11 cellular contexts compared by ENCODE assay signal in genomic region chr11:46710821-46711269, GRCh38. TPM values are rescaled to one million over a fixed set of nuclear protein-coding genes. Genes with fewer than 3 reads are reported as not detected.
A peak's percentile ranks its signal among the peaks of the same experiment; 100 is the strongest.
DNase-seq lines count a peak whose midpoint lies in the region; ATAC-seq, FAIRE-seq and TF ChIP-seq lines count a peak whose summit lies in the region.
"Had no signal": no experiment of that assay in that cellular context is flagged by ENCODE, and none has a peak within 500 bp of the region (broad histone marks: within the 10 kb centered on the region; RNA-seq: fewer than 3 reads in every experiment).

No MANE protein-coding gene starts in this region.

- H3K27me3 Mint-ChIP-seq in CD8-positive, alpha-beta T cell (ENCODE audit: low read depth) = no peaks in the 10 kb centered on the region

- H3K4me1 ChIP-seq in K562 (replicated peaks in 1 of 2; ENCODE audit: control insufficient read depth in 2 of 2, insufficient read depth in 2 of 2, low read length in 2 of 2) = no peaks in the 10 kb centered on the region
- H3K4me1 ChIP-seq in skeletal muscle satellite cell (ENCODE audit: control insufficient read depth, insufficient read depth, low read length) = peaks cover 27% of the 10 kb centered on the region
- H3K4me1 ChIP-seq in CD8-positive, alpha-beta T cell (ENCODE audit: insufficient read depth, low read length) = no peaks in the 10 kb centered on the region

- ATAC-seq in K562 (peak; percentile 24), HG03135 (IDR thresholded peaks at IDR 0.05; ENCODE audit: unreplicated experiment) (no peak), GM21447 (IDR thresholded peaks at IDR 0.05; ENCODE audit: unreplicated experiment) (no peak)
- ATAC-seq in CD8-positive, alpha-beta T cell = no peak

- no peak for TF ChIP-seq POLR2A in K562 (conservative IDR thresholded peaks at IDR 0.05)

- FAIRE-seq in K562 (lab: Jason Lieb, UNC) = no peak
- FAIRE-seq: endometrium had no signal

- H3K79me2 ChIP-seq in K562 (ENCODE audit: control insufficient read depth, insufficient read depth, low read length) = no peaks in the 10 kb centered on the region

- intact Hi-C loops in K562 (cut with micrococcal nuclease) = no loop called here
- intact Hi-C loops in CD8-positive, alpha-beta T cell (cut with DNase I, micrococcal nuclease) = no loop called here

- H3K27ac ChIP-seq in K562 (ENCODE audit: extremely low read depth, low read depth, low read length) = no peak overlapping the region
- H3K27ac ChIP-seq in CD8-positive, alpha-beta T cell (ENCODE audit: low read depth, low read length) = no peak overlapping the region

- H3K36me3 ChIP-seq in K562 (ENCODE audit: control insufficient read depth, insufficient read depth, low read length) (peaks cover 15% of the 10 kb centered on the region; the same call in 1 of the 3 replicates), skeletal muscle satellite cell (ENCODE audit: insufficient read depth, low read length) (peaks cover 16% of the 10 kb centered on the region)
- H3K36me3 ChIP-seq in CD8-positive, alpha-beta T cell (ENCODE audit: insufficient read depth, low read length) = peaks cover 6% of the 10 kb centered on the region

- H3K9me3 Mint-ChIP-seq in CD8-positive, alpha-beta T cell = no peaks in the 10 kb centered on the region

- H3K4me3 Mint-ChIP-seq in CD8-positive, alpha-beta T cell = no peak overlapping the region

- no peak for TF ChIP-seq RAD21 in K562 (CRISPR knock-in tag; conservative IDR thresholded peaks at IDR 0.05 in 1 of 2, IDR thresholded peaks at IDR 0.05 in 1 of 2)

- no peak overlapping the region for H2AFZ ChIP-seq in K562 (ENCODE audit: low read depth, low read length)

- H3K9me3 ChIP-seq in K562 (replicated peaks; ENCODE audit: control insufficient read depth, insufficient read depth, low read depth, low read length) (no peaks in the 10 kb centered on the region), skeletal muscle satellite cell (replicated peaks; ENCODE audit: low read length) (no peaks in the 10 kb centered on the region)
- H3K9me3 ChIP-seq in CD8-positive, alpha-beta T cell (ENCODE audit: low read length) = no peaks in the 10 kb centered on the region

- no peaks in the 10 kb centered on the region for H3K9me1 ChIP-seq in K562 (ENCODE audit: control insufficient read depth, insufficient read depth, low read length)

- H3K36me3 Mint-ChIP-seq in CD8-positive, alpha-beta T cell = peaks cover 28% of the 10 kb centered on the region

- no peak for TF ChIP-seq CTCF in K562 (IDR thresholded peaks at IDR 0.05 in 2 of 3, conservative IDR thresholded peaks at IDR 0.05 in 1 of 3; ENCODE audit: insufficient read depth in 2 of 3, low read depth in 1 of 3, low read length in 3 of 3)
- TF ChIP-seq CTCF in CD8-positive, alpha-beta T cell (IDR thresholded peaks at IDR 0.05) = no peak

- H3K27me3 ChIP-seq in K562 (ENCODE audit: control insufficient read depth in 2 of 2, insufficient read depth in 2 of 2, low read length in 2 of 2) (no peaks in the 10 kb centered on the region), skeletal muscle satellite cell (ENCODE audit: control insufficient read depth, insufficient read depth, low read length) (no peaks in the 10 kb centered on the region)
- no peaks in the 10 kb centered on the region for H3K27me3 ChIP-seq in CD8-positive, alpha-beta T cell (ENCODE audit: insufficient read depth, low read length)

- H3K4me3 ChIP-seq in K562 (no peak overlapping the region), skeletal muscle satellite cell (ENCODE audit: low read length) (peak overlapping the region; percentile 20)
- no peak overlapping the region for H3K4me3 ChIP-seq in CD8-positive, alpha-beta T cell (ENCODE audit: low read depth, low read length)

- H3K9ac ChIP-seq in K562 (ENCODE audit: insufficient read depth in 1 of 2, low read depth in 2 of 2, low read length in 2 of 2) (no peak overlapping the region; a peak in 1 of 4 replicates), skeletal muscle satellite cell (ENCODE audit: low read depth, low read length) (peak overlapping the region; percentile 72)

- POLR2A ChIA-PET in K562 (lab: Yijun Ruan, JAX) (interaction anchor here (1.0 to 1.9 kb wide), 3 partner anchors 10 to 61 kb away, joined by 3 to 7 read pairs (median 3); partner anchors contain the start of gene ZNF408), HEK293T (lab: Yijun Ruan, JAX) (interaction anchor here (1.2 kb wide), 1 partner anchor 10 kb away, joined by 4 read pairs; the partner anchor contains the start of genes ARHGAP1 and ZNF408)
- POLR2A ChIA-PET in CD8-positive, alpha-beta T cell (lab: Charles Lee) = no interaction called here

- H3K4me1 Mint-ChIP-seq in CD8-positive, alpha-beta T cell (ENCODE audit: low read depth) = peaks cover 2% of the 10 kb centered on the region

- no TSS peak for BruUV-seq in K562 (replicated peaks; lab: Mats Ljungman, UMichigan)

- H3K4me2 ChIP-seq in K562 (ENCODE audit: insufficient read depth, low read length) (no peak overlapping the region), skeletal muscle satellite cell (ENCODE audit: low read length) (peak overlapping the region; percentile 60)

- in situ Hi-C loops in K562 (cut with MboI) = no loop called here

- DNase-seq in GM04503 (ENCODE audit: low read depth) (peak; percentile 92), K562 (ENCODE audit: extremely low read depth in 1 of 4, low spot score in 3 of 4) (no peak), hepatic stellate cell (ENCODE audit: low spot score) (peak; percentile 87), HEK293T (ENCODE audit: extremely low spot score) (no peak)
- no peak for DNase-seq in CD8-positive, alpha-beta T cell
- DNase-seq: activated CD4-positive, alpha-beta T cell treated with anti-CD3 and anti-CD28 coated beads for 1 hour; NCI-H2081 treated with DMSO at 0.1 percent for 48 hours had no signal

- no peak overlapping the region for H3K27ac Mint-ChIP-seq in CD8-positive, alpha-beta T cell

- CTCF ChIA-PET in K562 (lab: Yijun Ruan, JAX; ENCODE audit: low intra/inter-chr PET ratio) (no interaction called here), HEK293T (lab: Yijun Ruan, JAX) (no interaction called here)
- CTCF ChIA-PET in CD8-positive, alpha-beta T cell (lab: Charles Lee) = no interaction called here

- no peaks in the 10 kb centered on the region for H4K20me1 ChIP-seq in K562 (replicated peaks; ENCODE audit: control insufficient read depth, insufficient read depth, low read length)

- 53% methylated on average over 10 of the region's 10 CpGs for WGBS in K562 (ENCODE audit: insufficient coverage, low coverage, missing lambda C conversion rate)

- TF ChIP-seq EP300 in K562 (IDR thresholded peaks at IDR 0.05; ENCODE audit: low read length) = no peak

RNA-seq across cellular contexts. Expression of gene F2, which starts 8.2 kb away (rescaled TPM):
- total RNA-seq in K562 (2011; cell fraction: chromatin; rRNA removed; ENCODE audit: low replicate concordance) = not detected in 2 replicates
- not detected in 2 replicates for total RNA-seq in K562 (2011; cell fraction: nucleolus; rRNA removed)
- total RNA-seq in K562 (2011; cell fraction: nucleoplasm; rRNA removed) = not detected in 2 replicates
- not detected in 2 replicates for total RNA-seq in K562 (2014; rRNA removed)
- not detected in 2 replicates for total RNA-seq in K562 (2014; rRNA removed; fragmentation: Illumina TruSeq; extraction: Trizol)
- total RNA-seq in K562 (2015; rRNA removed; fragmentation: Illumina TruSeq; extraction: Trizol) = not detected in 2 replicates
- 0.16 and 0.22 TPM in 2 replicates for total RNA-seq in K562 (2021)
- not detected in 2 replicates for polyA plus RNA-seq in K562 (2011; rRNA removed)
- not detected in 2 replicates for polyA plus RNA-seq in K562 (2011; cell fraction: cytosol; rRNA removed)
- not detected in 2 replicates for polyA plus RNA-seq in K562 (2011; cell fraction: nucleus; rRNA removed)
- not detected in 2 replicates for polyA plus RNA-seq in K562 (2012)
- not detected in 2 replicates for polyA plus RNA-seq in K562 (2014; fragmentation: Illumina TruSeq; extraction: Trizol)
- not detected for polyA plus RNA-seq in K562 (2014; fragmentation: Nextera tagmentation; extraction: Ambion mirVana)
- not detected in 2 replicates for polyA plus RNA-seq in K562 (2014; rRNA removed)
- not detected in 2 replicates for polyA minus RNA-seq in K562 (2011; rRNA and poly(A)+ RNA removed)
- 2.4 TPM in 1 of 2 replicates, not detected in the other for polyA minus RNA-seq in K562 (2011; cell fraction: cytosol; rRNA and poly(A)+ RNA removed)
- not detected in 2 replicates for polyA minus RNA-seq in K562 (2011; cell fraction: nucleus; rRNA and poly(A)+ RNA removed)
- total RNA-seq in skeletal muscle satellite cell (2012; rRNA removed) = under 0.01 TPM in 1 of 2 replicates, not detected in the other
- not detected for total RNA-seq in CD8-positive, alpha-beta T cell

RNA-seq across cellular contexts. Expression of gene ZNF408, which starts 10.0 kb away (rescaled TPM):
- 16.0 and 39.3 TPM in 2 replicates for total RNA-seq in K562 (2011; cell fraction: chromatin; rRNA removed; ENCODE audit: low replicate concordance)
- 22.9 and 32.4 TPM in 2 replicates for total RNA-seq in K562 (2011; cell fraction: nucleolus; rRNA removed)
- 20.5 and 21.6 TPM in 2 replicates for total RNA-seq in K562 (2011; cell fraction: nucleoplasm; rRNA removed)
- total RNA-seq in K562 (2014; rRNA removed) = 11.8 and 12.2 TPM in 2 replicates
- 7.3 and 7.4 TPM in 2 replicates for total RNA-seq in K562 (2014; rRNA removed; fragmentation: Illumina TruSeq; extraction: Trizol)
- 12.8 and 14.1 TPM in 2 replicates for total RNA-seq in K562 (2015; rRNA removed; fragmentation: Illumina TruSeq; extraction: Trizol)
- 17.4 and 18.4 TPM in 2 replicates for total RNA-seq in K562 (2021)
- polyA plus RNA-seq in K562 (2011; rRNA removed) = 4.5 and 7.6 TPM in 2 replicates
- 5.7 and 12.0 TPM in 2 replicates for polyA plus RNA-seq in K562 (2011; cell fraction: cytosol; rRNA removed)
- polyA plus RNA-seq in K562 (2011; cell fraction: nucleus; rRNA removed) = 13.3 and 21.7 TPM in 2 replicates
- polyA plus RNA-seq in K562 (2012) = 8.5 and 12.1 TPM in 2 replicates
- polyA plus RNA-seq in K562 (2014; fragmentation: Illumina TruSeq; extraction: Trizol) = 7.4 and 10.8 TPM in 2 replicates
- polyA plus RNA-seq in K562 (2014; fragmentation: Nextera tagmentation; extraction: Ambion mirVana) = under 1 TPM; 0.15 to 0.38 TPM
- polyA plus RNA-seq in K562 (2014; rRNA removed) = 7.0 and 10.0 TPM in 2 replicates
- polyA minus RNA-seq in K562 (2011; rRNA and poly(A)+ RNA removed) = 4.6 and 4.8 TPM in 2 replicates
- polyA minus RNA-seq in K562 (2011; cell fraction: cytosol; rRNA and poly(A)+ RNA removed) = 5.2 and 8.7 TPM in 2 replicates
- 14.1 and 19.8 TPM in 2 replicates for polyA minus RNA-seq in K562 (2011; cell fraction: nucleus; rRNA and poly(A)+ RNA removed)
- total RNA-seq in skeletal muscle satellite cell (2012; rRNA removed) = 11.2 and 12.7 TPM in 2 replicates
- total RNA-seq in CD8-positive, alpha-beta T cell = 10 to 100 TPM; 24.0 to 24.3 TPM

RNA-seq across cellular contexts. Expression of gene ARHGAP1, which starts 10.4 kb away (rescaled TPM):
- total RNA-seq in K562 (2011; cell fraction: chromatin; rRNA removed; ENCODE audit: low replicate concordance) = 36.7 and 76.2 TPM in 2 replicates
- total RNA-seq in K562 (2011; cell fraction: nucleolus; rRNA removed) = 31.7 and 34.5 TPM in 2 replicates
- total RNA-seq in K562 (2011; cell fraction: nucleoplasm; rRNA removed) = 30.6 and 40.3 TPM in 2 replicates
- total RNA-seq in K562 (2014; rRNA removed) = 7.4 and 11.1 TPM in 2 replicates
- 5.9 and 6.9 TPM in 2 replicates for total RNA-seq in K562 (2014; rRNA removed; fragmentation: Illumina TruSeq; extraction: Trizol)
- total RNA-seq in K562 (2015; rRNA removed; fragmentation: Illumina TruSeq; extraction: Trizol) = 10.7 and 11.3 TPM in 2 replicates
- total RNA-seq in K562 (2021) = 30.3 and 30.4 TPM in 2 replicates
- 8.2 and 13.2 TPM in 2 replicates for polyA plus RNA-seq in K562 (2011; rRNA removed)
- 10.8 and 17.1 TPM in 2 replicates for polyA plus RNA-seq in K562 (2011; cell fraction: cytosol; rRNA removed)
- polyA plus RNA-seq in K562 (2011; cell fraction: nucleus; rRNA removed) = 11.1 and 18.2 TPM in 2 replicates
- 16.3 and 23.1 TPM in 2 replicates for polyA plus RNA-seq in K562 (2012)
- polyA plus RNA-seq in K562 (2014; fragmentation: Illumina TruSeq; extraction: Trizol) = 25.0 and 26.7 TPM in 2 replicates
- polyA plus RNA-seq in K562 (2014; fragmentation: Nextera tagmentation; extraction: Ambion mirVana) = 1 to 10 TPM; 3.6 to 5.7 TPM
- 14.1 and 14.2 TPM in 2 replicates for polyA plus RNA-seq in K562 (2014; rRNA removed)
- 23.5 and 26.8 TPM in 2 replicates for polyA minus RNA-seq in K562 (2011; rRNA and poly(A)+ RNA removed)
- 27.3 and 29.4 TPM in 2 replicates for polyA minus RNA-seq in K562 (2011; cell fraction: cytosol; rRNA and poly(A)+ RNA removed)
- 11.3 and 15.9 TPM in 2 replicates for polyA minus RNA-seq in K562 (2011; cell fraction: nucleus; rRNA and poly(A)+ RNA removed)
- total RNA-seq in skeletal muscle satellite cell (2012; rRNA removed) = 36.8 and 39.5 TPM in 2 replicates
- 10 to 100 TPM; 33.4 to 36.9 TPM for total RNA-seq in CD8-positive, alpha-beta T cell

Comparison
In these comparisons a context has a peak if more than half of its experiments do, and no peak if none do; other contexts are left out.
1. DNase-seq: peak in GM04503 (single experiment) and hepatic stellate cell (single experiment); none in K562 (0 of 4), HEK293T (single experiment) and CD8-positive, alpha-beta T cell (0 of 7).